Comparison of ENCODE assay signal across 24 cellular contexts in the genomic region with DNA sequence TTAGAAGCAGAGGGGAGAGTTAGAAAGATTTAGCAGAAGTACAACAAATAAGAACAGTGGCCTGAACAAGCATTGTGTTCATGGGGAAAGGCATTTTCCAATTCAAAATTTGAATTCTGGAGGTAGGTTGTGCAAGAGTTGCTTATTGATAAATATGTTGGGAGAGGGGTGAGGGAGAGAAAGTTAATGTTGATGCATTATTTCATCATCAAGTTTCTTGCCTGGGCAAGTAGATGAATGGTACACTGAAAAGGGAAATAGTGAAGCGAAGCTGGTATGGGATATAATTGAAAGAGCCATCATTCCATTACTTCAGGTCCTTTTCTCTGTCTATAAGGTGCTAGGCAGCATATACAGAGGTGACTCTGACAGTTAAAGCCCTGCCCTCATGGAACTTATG.
DNase-seq lines count a peak whose midpoint lies in the region; ATAC-seq, FAIRE-seq and TF ChIP-seq lines count a peak whose summit lies in the region.
"Had no signal": no experiment of that assay in that cellular context is flagged by ENCODE, and none has a peak within 500 bp of the region (broad histone marks: within the 10 kb centered on the region; RNA-seq: fewer than 3 reads in every experiment).

No MANE protein-coding gene starts in this region.

- DNase-seq in mammary epithelial cell (peak; percentile 26), MCF 10A (ENCODE audit: unreplicated experiment) (no peak), IMR-90 (no peak), bronchial epithelial cell (ENCODE audit: low read depth) (peak; percentile 91), epithelial cell of prostate (ENCODE audit: low read depth, low spot score) (no peak), UCSD-AML1 (lab: John Stamatoyannopoulos, UW; ENCODE audit: unreplicated experiment) (no peak)
- DNase-seq: AML-193; Caco-2; Calu3; CD4-positive, alpha-beta T cell; CD8-positive, alpha-beta T cell; DMS79 treated with DMSO at 0.1 percent for 48 hours; GF-D8 had no signal

- intact Hi-C loops in mammary epithelial cell (cut with micrococcal nuclease): no loop called here
- intact Hi-C loops in MCF 10A (cut with micrococcal nuclease): no loop called here
- intact Hi-C loops in IMR-90 (cut with micrococcal nuclease): no loop called here

- H3K18ac ChIP-seq in IMR-90 (ENCODE audit: low read depth, low read length): no peak overlapping the region

- BruUV-seq in mammary epithelial cell (replicated peaks; lab: Mats Ljungman, UMichigan): no TSS peak
- no TSS peak for BruUV-seq in MCF 10A (replicated peaks; lab: Mats Ljungman, UMichigan)
- BruUV-seq in IMR-90 (replicated peaks; lab: Mats Ljungman, UMichigan): no TSS peak

- no peak overlapping the region for H3K27ac Mint-ChIP-seq in MCF 10A (ENCODE audit: low read depth, unreplicated experiment)
- H3K27ac Mint-ChIP-seq: B cell; CD4-positive, alpha-beta T cell; CD8-positive, alpha-beta T cell had no signal

- H3K79me2 ChIP-seq in mammary epithelial cell (ENCODE audit: insufficient read depth, low read length): no peaks in the 10 kb centered on the region

- no peak overlapping the region for H3K4me3 ChIP-seq in mammary epithelial cell (replicated peaks in 1 of 3; ENCODE audit: insufficient read depth in 1 of 3, low read depth in 2 of 3, low read length in 3 of 3)
- H3K4me3 ChIP-seq in IMR-90 (ENCODE audit: insufficient read depth, low read depth, low read length): no peak overlapping the region
- H3K4me3 ChIP-seq in bronchial epithelial cell (ENCODE audit: low read depth, low read length): no peak overlapping the region
- H3K4me3 ChIP-seq: A549; BLaER1 treated with 17β-estradiol and CSF1 and Interleukin-3, amounts not matched to agents 10 nM and 100 nM had no signal

- no peak overlapping the region for H4K5ac ChIP-seq in IMR-90 (ENCODE audit: low read depth, low read length)

- no peak overlapping the region for H2AK5ac ChIP-seq in IMR-90 (ENCODE audit: low read depth, low read length)

- no peaks in the 10 kb centered on the region for H3K9me1 ChIP-seq in IMR-90 (ENCODE audit: insufficient read depth, low read length)

- H4K8ac ChIP-seq in IMR-90 (ENCODE audit: low read depth in 2 of 2, low read length in 2 of 2): no peak overlapping the region

- in situ Hi-C loops in mammary epithelial cell (cut with MboI; ENCODE audit: low sequenced_read_pairs in 2 of 2): no loop called here
- in situ Hi-C loops in IMR-90 (cut with MboI; ENCODE audit: low sequenced_read_pairs): no loop called here

- no peak for TF ChIP-seq RAD21 in IMR-90 (IDR thresholded peaks at IDR 0.05; ENCODE audit: low read length)

- no peak overlapping the region for H2AK9ac ChIP-seq in IMR-90 (replicated peaks; ENCODE audit: low read depth, low read length, poor library complexity)

- CTCF ChIA-PET in mammary epithelial cell (lab: Charles Lee; ENCODE audit: low non-redundant PET): no interaction called here
- CTCF ChIA-PET in MCF 10A (lab: Yijun Ruan, JAX): interaction anchor here (1.2 kb wide), 1 partner anchor 82 kb away, joined by 4 read pairs; no protein-coding TSS in a partner anchor
- CTCF ChIA-PET in IMR-90 (lab: Yijun Ruan, JAX): no interaction called here

- 86% methylated on average over 1 of the region's 1 CpG for WGBS in mammary epithelial cell (ENCODE audit: low coverage, missing lambda C conversion rate)
- WGBS in IMR-90 (ENCODE audit: extremely low coverage in 2 of 2, insufficient read length in 1 of 2), 2 experiments: no CpG with 5 or more reads among the region's 1 CpG

- H3K36me3 ChIP-seq in mammary epithelial cell (ENCODE audit: insufficient read depth, low read length) (no peaks in the 10 kb centered on the region), IMR-90 (ENCODE audit: control insufficient read depth, insufficient read depth, low read length) (no peaks in the 10 kb centered on the region), bronchial epithelial cell (ENCODE audit: control insufficient read depth, insufficient read depth, low read length) (no peaks in the 10 kb centered on the region)
- H3K36me3 ChIP-seq: BLaER1 treated with 17β-estradiol and CSF1 and Interleukin-3, amounts not matched to agents 10 nM and 100 nM had no signal

- H3K36me3 Mint-ChIP-seq in MCF 10A (ENCODE audit: insufficient read depth, unreplicated experiment): no peaks in the 10 kb centered on the region
- H3K36me3 Mint-ChIP-seq: CD8-positive, alpha-beta T cell had no signal

- no peak overlapping the region for H2BK120ac ChIP-seq in IMR-90 (ENCODE audit: low read depth, low read length)

- H3K14ac ChIP-seq in IMR-90 (replicated peaks; ENCODE audit: low read depth, low read length): no peak overlapping the region

- no peak overlapping the region for H2BK15ac ChIP-seq in IMR-90 (ENCODE audit: low read depth, low read length)

- H2BK5ac ChIP-seq in IMR-90 (ENCODE audit: low read depth, low read length, poor library complexity, severe bottlenecking): no peak overlapping the region

- no peak overlapping the region for H3K4me3 Mint-ChIP-seq in MCF 10A (ENCODE audit: unreplicated experiment)
- H3K4me3 Mint-ChIP-seq: B cell; CD4-positive, alpha-beta T cell; CD8-positive, alpha-beta T cell had no signal

- dilution Hi-C loops in mammary epithelial cell (cut with HindIII; ENCODE audit: low sequenced_read_pairs) (no loop called here), IMR-90 (cut with HindIII; ENCODE audit: low sequenced_read_pairs, unreplicated experiment) (no loop called here)

- POLR2A ChIA-PET in MCF 10A (lab: Yijun Ruan, JAX): no interaction called here
- POLR2A ChIA-PET in IMR-90 (lab: Charles Lee; ENCODE audit: unreplicated experiment): no interaction called here

- TF ChIP-seq CTCF in mammary epithelial cell (conservative IDR thresholded peaks at IDR 0.05 in 1 of 2, IDR thresholded peaks at IDR 0.05 in 1 of 2; ENCODE audit: extremely low read depth in 1 of 2, insufficient read depth in 1 of 2, low read depth in 1 of 2, low read length in 2 of 2): no peak
- no peak for TF ChIP-seq CTCF in MCF 10A (IDR thresholded peaks at IDR 0.05; ENCODE audit: unreplicated experiment)
- no peak for TF ChIP-seq CTCF in IMR-90 (conservative IDR thresholded peaks at IDR 0.05; ENCODE audit: low read depth, low read length)
- no peak for TF ChIP-seq CTCF in bronchial epithelial cell (IDR thresholded peaks at IDR 0.05; ENCODE audit: insufficient read depth, low read length, severe bottlenecking)

- no peak overlapping the region for H3K23ac ChIP-seq in IMR-90 (ENCODE audit: low read depth, low read length)

- no peak overlapping the region for H4K91ac ChIP-seq in IMR-90 (ENCODE audit: insufficient read depth, low read depth, low read length)

- no peak overlapping the region for H3K56ac ChIP-seq in IMR-90 (ENCODE audit: extremely low read depth, insufficient read depth, low read length)

- peak overlapping the region; percentile 1 for H3K4me2 ChIP-seq in mammary epithelial cell (ENCODE audit: insufficient read depth, low read depth, low read length)
- H3K4me2 ChIP-seq in IMR-90 (ENCODE audit: low read depth, low read length): no peak overlapping the region
- H3K4me2 ChIP-seq: A549; BLaER1 treated with 17β-estradiol and CSF1 and Interleukin-3, amounts not matched to agents 10 nM and 100 nM had no signal

- no peak for FAIRE-seq in bronchial epithelial cell (lab: Jason Lieb, UNC)
- FAIRE-seq: D721Med, G401.6, GM12891, GM18507 had no signal

- H3K4me1 Mint-ChIP-seq in MCF 10A (ENCODE audit: insufficient read depth, unreplicated experiment): peaks cover 6% of the 10 kb centered on the region
- H3K4me1 Mint-ChIP-seq: B cell had no signal

- H3K27ac ChIP-seq in mammary epithelial cell (ENCODE audit: insufficient read depth, low read depth, low read length) (no peak overlapping the region), IMR-90 (ENCODE audit: insufficient read depth, low read length) (no peak overlapping the region), epithelial cell of prostate (peak overlapping the region; percentile 65)
- H3K27ac ChIP-seq: 22Rv1; A549; BLaER1 treated with 17β-estradiol and CSF1 and Interleukin-3, amounts not matched to agents 10 nM and 100 nM; C4-2B had no signal

- H3K9ac ChIP-seq in mammary epithelial cell (ENCODE audit: insufficient read depth, low read length) (no peak overlapping the region), IMR-90 (ENCODE audit: low read depth, low read length) (no peak overlapping the region)
- H3K9ac ChIP-seq: BLaER1 treated with 17β-estradiol and CSF1 and Interleukin-3, amounts not matched to agents 10 nM and 100 nM had no signal

- no peak for ATAC-seq in IMR-90 (ENCODE audit: low read depth)
- no peak for ATAC-seq in GM18505 (IDR thresholded peaks at IDR 0.05; ENCODE audit: unreplicated experiment)
- no peak for ATAC-seq in HG03432 (IDR thresholded peaks at IDR 0.05; ENCODE audit: unreplicated experiment)
- ATAC-seq: A549; CD8-positive, alpha-beta T cell had no signal

- H3K27me3 ChIP-seq in mammary epithelial cell (ENCODE audit: insufficient read depth, low read length) (no peaks in the 10 kb centered on the region), IMR-90 (ENCODE audit: control insufficient read depth, insufficient read depth, low read length) (no peaks in the 10 kb centered on the region), bronchial epithelial cell (ENCODE audit: control insufficient read depth, insufficient read depth, low read length) (no peaks in the 10 kb centered on the region)
- H3K27me3 ChIP-seq: BLaER1 treated with 17β-estradiol and CSF1 and Interleukin-3, amounts not matched to agents 10 nM and 100 nM had no signal

- H3K9me3 ChIP-seq in mammary epithelial cell (replicated peaks; ENCODE audit: insufficient read depth, low read length) (peaks cover 3% of the 10 kb centered on the region), IMR-90 (ENCODE audit: control insufficient read depth, insufficient read depth, low read length) (no peaks in the 10 kb centered on the region)
- H3K9me3 ChIP-seq: A549; BLaER1 treated with 17β-estradiol and CSF1 and Interleukin-3, amounts not matched to agents 10 nM and 100 nM; Caco-2 had no signal

- H3K79me1 ChIP-seq in IMR-90 (ENCODE audit: low read depth in 1 of 2, low read length in 2 of 2): no peaks in the 10 kb centered on the region

- no peaks in the 10 kb centered on the region for H3K27me3 Mint-ChIP-seq in MCF 10A (ENCODE audit: insufficient read depth, unreplicated experiment)
- H3K27me3 Mint-ChIP-seq: B cell; CD4-positive, alpha-beta T cell had no signal

- TF ChIP-seq POLR2A in IMR-90 (IDR thresholded peaks at IDR 0.05; ENCODE audit: low read depth, low read length): no peak
- no peak for TF ChIP-seq POLR2A in GM18505 (IDR thresholded peaks at IDR 0.05; ENCODE audit: borderline replicate concordance, extremely low read depth, insufficient read depth, insufficient read length)

- H2AFZ ChIP-seq in mammary epithelial cell (ENCODE audit: low read depth, low read length) (peak overlapping the region; percentile 5), IMR-90 (replicated peaks; ENCODE audit: low read length, poor library complexity) (no peak overlapping the region)

- no peak overlapping the region for H3K4ac ChIP-seq in IMR-90 (ENCODE audit: low read depth, low read length)

- H3K4me1 ChIP-seq in mammary epithelial cell (ENCODE audit: insufficient read depth, low read length) (peaks cover 7% of the 10 kb centered on the region), IMR-90 (ENCODE audit: control insufficient read depth, insufficient read depth, low read length) (no peaks in the 10 kb centered on the region)
- H3K4me1 ChIP-seq: BLaER1 treated with 17β-estradiol and CSF1 and Interleukin-3, amounts not matched to agents 10 nM and 100 nM; Caco-2 had no signal

- peaks cover 7% of the 10 kb centered on the region for H3K9me3 Mint-ChIP-seq in MCF 10A (ENCODE audit: unreplicated experiment)
- H3K9me3 Mint-ChIP-seq: CD4-positive, alpha-beta T cell; CD8-positive, alpha-beta T cell had no signal

- H2BK20ac ChIP-seq in IMR-90 (ENCODE audit: low read depth, low read length): no peak overlapping the region

- H4K20me1 ChIP-seq in mammary epithelial cell (ENCODE audit: insufficient read depth, low read length) (no peaks in the 10 kb centered on the region), IMR-90 (ENCODE audit: insufficient read depth, low read length) (no peaks in the 10 kb centered on the region)
- H4K20me1 ChIP-seq: BLaER1 treated with 17β-estradiol and CSF1 and Interleukin-3, amounts not matched to agents 10 nM and 100 nM had no signal

Comparison
In these comparisons a context has a peak if more than half of its experiments do, and no peak if none do; other contexts are left out.
1. DNase-seq: peak in mammary epithelial cell (single experiment) and bronchial epithelial cell (single experiment); none in MCF 10A (single experiment), IMR-90 (single experiment), epithelial cell of prostate (single experiment) and UCSD-AML1 (single experiment).